ENCODE assay signal across 8 cellular contexts in genomic region chr3:30327976-30328375, GRCh38.
DNase-seq lines count a peak whose midpoint lies in the region; ATAC-seq, FAIRE-seq and TF ChIP-seq lines count a peak whose summit lies in the region.
"Not testable (repeated sequence)": the region's sequence is repeated elsewhere in the genome, so short reads cannot be mapped to it uniquely, and the experiment has no call there.

No MANE protein-coding gene starts in this region.

- not testable (repeated sequence) for H3K36me3 ChIP-seq in GM12878 (ENCODE audit: control insufficient read depth in 2 of 2, insufficient read depth in 2 of 2, low read length in 1 of 2); H1 (ENCODE audit: control insufficient read depth in 2 of 4, insufficient read depth in 4 of 4, low read length in 3 of 4); HepG2 (replicated peaks in 1 of 2; ENCODE audit: control insufficient read depth in 1 of 2, insufficient read depth in 2 of 2, low read length in 2 of 2); small intestine (ENCODE audit: control insufficient read depth in 2 of 2, insufficient read depth in 2 of 2, low read length in 2 of 2)

- not testable (repeated sequence) for H4K91ac ChIP-seq in H1 (replicated peaks; ENCODE audit: insufficient read length, low read length)

- H3K4me1 ChIP-seq in GM12878 (ENCODE audit: control insufficient read depth, insufficient read depth, low read length); H1 (replicated peaks in 1 of 4; ENCODE audit: control insufficient read depth in 3 of 4, insufficient read depth in 4 of 4, low read length in 3 of 4); small intestine (ENCODE audit: control insufficient read depth in 2 of 2, insufficient read depth in 1 of 2, low read depth in 1 of 2, low read length in 1 of 2): not testable (repeated sequence)
- H3K4me1 ChIP-seq in HepG2 (ENCODE audit: insufficient read depth, low read length), result peaks cover 40% of the 10 kb centered on the region

- H3K14ac ChIP-seq in H1 (ENCODE audit: insufficient read length), result not testable (repeated sequence)

- not testable (repeated sequence) for H4K20me1 ChIP-seq in GM12878 (ENCODE audit: control insufficient read depth, insufficient read depth); H1 (replicated peaks in 1 of 2; ENCODE audit: control insufficient read depth in 1 of 2, insufficient read depth in 2 of 2, low read length in 2 of 2); HepG2 (ENCODE audit: insufficient read depth, low read length)

- H2BK12ac ChIP-seq in H1 (ENCODE audit: low read depth, low read length), result not testable (repeated sequence)

- SMC1A ChIA-PET in GM12878 (lab: Charles Lee; ENCODE audit: uncharacterized antibody, unreplicated experiment), result not testable (repeated sequence)

- not testable (repeated sequence) for H3K9me3 ChIP-seq in GM12878 (replicated peaks; ENCODE audit: control insufficient read depth, insufficient read depth, low read length); H1 (ENCODE audit: insufficient read depth in 2 of 2, low read depth in 1 of 2, low read length in 1 of 2); HepG2 (ENCODE audit: low read length); small intestine (ENCODE audit: control insufficient read depth, low read depth)

- not testable (repeated sequence) for H2AFZ ChIP-seq in GM12878 (ENCODE audit: control insufficient read depth, low read depth, low read length); H1 (ENCODE audit: low read length); HepG2 (ENCODE audit: low read length)

- POLR2A ChIA-PET in GM12878 (lab: Charles Lee); H1 (lab: Charles Lee; ENCODE audit: partially characterized antibody); HepG2 (lab: Yijun Ruan, JAX): not testable (repeated sequence)

- CTCF ChIA-PET in GM12878 (lab: Yijun Ruan, JAX); H1 (lab: Charles Lee; ENCODE audit: partially characterized antibody); HepG2 (lab: Yijun Ruan, JAX; ENCODE audit: low intra/inter-chr PET ratio, low total read pairs): not testable (repeated sequence)

- H3K27ac ChIP-seq in GM12878 (ENCODE audit: control insufficient read depth, insufficient read depth); H1 (ENCODE audit: low read depth, low read length); HepG2 (ENCODE audit: extremely low read length, insufficient read depth, low read length); small intestine (ENCODE audit: low read depth in 1 of 2, low read length in 1 of 2): not testable (repeated sequence)

- intact Hi-C loops in GM12878 (cut with micrococcal nuclease; ENCODE audit: unreplicated experiment); HepG2 (cut with micrococcal nuclease; ENCODE audit: unreplicated experiment): not testable (repeated sequence)

- not testable (repeated sequence) for H2BK120ac ChIP-seq in H1 (replicated peaks; ENCODE audit: low read depth, low read length)

- not testable (repeated sequence) for H3K23ac ChIP-seq in H1 (ENCODE audit: insufficient read length)

- H4K8ac ChIP-seq in H1 (ENCODE audit: extremely low read depth, insufficient read depth, low read length), result not testable (repeated sequence)

- not testable (repeated sequence) for H2BK15ac ChIP-seq in H1 (ENCODE audit: low read length)

- not testable (repeated sequence) for H2BK5ac ChIP-seq in H1 (ENCODE audit: low read depth, low read length)

- H3K27me3 ChIP-seq in GM12878 (replicated peaks in 1 of 2; ENCODE audit: control insufficient read depth in 2 of 2, insufficient read depth in 2 of 2, low read length in 1 of 2); H1 (replicated peaks in 1 of 4; ENCODE audit: control insufficient read depth in 3 of 4, extremely low read depth in 1 of 4, insufficient read depth in 3 of 4, low read length in 3 of 4); HepG2 (ENCODE audit: control insufficient read depth in 1 of 2, insufficient read depth in 2 of 2, low read length in 2 of 2); small intestine (ENCODE audit: control insufficient read depth in 2 of 2, insufficient read depth in 2 of 2, low read length in 2 of 2): not testable (repeated sequence)

- FAIRE-seq in H54 (lab: Jason Lieb, UNC), result peak; percentile 90
- peak; percentile 35 for FAIRE-seq in GM12878 (lab: Jason Lieb, UNC)
- peak; percentile 60 for FAIRE-seq in H1 (lab: Jason Lieb, UNC)
- not testable (repeated sequence) for FAIRE-seq in HepG2 (lab: Jason Lieb, UNC)
- FAIRE-seq in small intestine (lab: Jason Lieb, UNC), result peak; percentile 82

- not testable (repeated sequence) for H3K4ac ChIP-seq in H1 (replicated peaks; ENCODE audit: insufficient read length, low read depth, low read length)

- H3K56ac ChIP-seq in H1 (replicated peaks; ENCODE audit: insufficient read length, low read depth, low read length), result not testable (repeated sequence)

- not testable (repeated sequence) for H3K23me2 ChIP-seq in H1 (ENCODE audit: low read depth, low read length)

- 33% methylated on average over 1 of the region's 1 CpG for WGBS in GM12878 (ENCODE audit: insufficient coverage, insufficient replicate concordance, low lambda C conversion rate, missing lambda C conversion rate)
- 100% methylated on average over 1 of the region's 1 CpG; no CpG with 5 or more reads in 1 of the 2 experiments for WGBS in H1 (ENCODE audit: extremely low coverage in 1 of 2, insufficient coverage in 1 of 2, insufficient read length in 1 of 2, insufficient replicate concordance in 2 of 2, low coverage in 1 of 2, low lambda C conversion rate in 2 of 2, missing lambda C conversion rate in 1 of 2), 2 experiments
- 41% methylated on average over 1 of the region's 1 CpG for WGBS in HepG2 (ENCODE audit: low lambda C conversion rate)
- 60 to 74% (median 67%) methylated on average over 1 of the region's 1 CpG for WGBS in small intestine, 3 donors

- DNase-seq in AG10803 (ENCODE audit: low read depth) (peak; percentile 53), fibroblast of gingiva (ENCODE audit: low read depth) (peak; percentile 67), HepG2 (ENCODE audit: low spot score) (peak; percentile 10)
- DNase-seq in H54 (ENCODE audit: insufficient read length, low spot score); GM12878 (ENCODE audit: low read depth, low spot score); H1 (ENCODE audit: low read depth in 1 of 2, low spot score in 2 of 2); small intestine: not testable (repeated sequence)

- in situ Hi-C loops in GM12878 (cut with MboI); HepG2 (cut with HindIII; ENCODE audit: extremely low pct_ligation_motif_present, low pct_unique_long_range_greater_than_20kb): not testable (repeated sequence)

- not testable (repeated sequence) for H3K9ac ChIP-seq in GM12878 (ENCODE audit: control insufficient read depth, insufficient read depth, low read length); H1 (replicated peaks in 1 of 4; ENCODE audit: extremely low read depth in 1 of 4, low read depth in 3 of 4, low read length in 3 of 4); HepG2 (ENCODE audit: insufficient read depth, low read depth, low read length)

- H3K79me2 ChIP-seq in GM12878 (ENCODE audit: control insufficient read depth, insufficient read depth, low read length); H1 (ENCODE audit: control insufficient read depth in 1 of 2, insufficient read depth in 2 of 2, low read length in 2 of 2); HepG2 (ENCODE audit: insufficient read depth, low read length): not testable (repeated sequence)

- not testable (repeated sequence) for H2BK20ac ChIP-seq in H1 (ENCODE audit: low read length)

- not testable (repeated sequence) for H3K79me1 ChIP-seq in H1 (ENCODE audit: low read depth, low read length)

- not testable (repeated sequence) for ATAC-seq in GM12878, HepG2

- not testable (repeated sequence) for H3K4me3 ChIP-seq in AG10803 (ENCODE audit: low read length); GM12878; H1 (ENCODE audit: extremely low read depth in 1 of 4, insufficient read depth in 2 of 4, low read depth in 3 of 4, low read length in 4 of 4); HepG2 (replicated peaks in 1 of 3; ENCODE audit: insufficient read depth in 1 of 3, low read depth in 2 of 3, low read length in 3 of 3); small intestine (ENCODE audit: low read depth in 1 of 2, low read length in 2 of 2)

- not testable (repeated sequence) for H3K18ac ChIP-seq in H1 (ENCODE audit: extremely low read depth, low read length)

- not testable (repeated sequence) for TF ChIP-seq POLR2A in H54 (IDR thresholded peaks at IDR 0.05; ENCODE audit: low read depth, low read length); GM12878 (IDR thresholded peaks at IDR 0.05; ENCODE audit: low read depth, low read length); H1 (IDR thresholded peaks at IDR 0.05; ENCODE audit: control extremely low read depth in 1 of 2, low read depth in 2 of 2, low read length in 2 of 2); HepG2 (IDR thresholded peaks at IDR 0.05; ENCODE audit: insufficient read depth in 1 of 2, low read depth in 2 of 2, low read length in 2 of 2)

- not testable (repeated sequence) for TF ChIP-seq RAD21 in Ishikawa (IDR thresholded peaks at IDR 0.05; ENCODE audit: low read depth); GM12878 (IDR thresholded peaks at IDR 0.05; ENCODE audit: insufficient read depth, low read depth, low read length); H1 (IDR thresholded peaks at IDR 0.05 in 1 of 2, conservative IDR thresholded peaks at IDR 0.05 in 1 of 2; ENCODE audit: low read depth in 2 of 2, low read length in 2 of 2); HepG2 (CRISPR knock-in tag; IDR thresholded peaks at IDR 0.05)

- not testable (repeated sequence) for BruUV-seq in GM12878 (replicated peaks; lab: Mats Ljungman, UMichigan); HepG2 (replicated peaks; lab: Mats Ljungman, UMichigan)

- TF ChIP-seq CTCF in AG10803 (conservative IDR thresholded peaks at IDR 0.05; ENCODE audit: low read length); GM12878 (IDR thresholded peaks at IDR 0.05 in 2 of 3, conservative IDR thresholded peaks at IDR 0.05 in 1 of 3; ENCODE audit: control insufficient read depth in 2 of 3, extremely low read depth in 1 of 3, insufficient read depth in 1 of 3, low read depth in 3 of 3, low read length in 3 of 3); H1 (IDR thresholded peaks at IDR 0.05; ENCODE audit: control extremely low read depth in 1 of 3, insufficient read depth in 1 of 3, low read depth in 1 of 3, low read length in 3 of 3); HepG2 (CRISPR knock-in tag; IDR thresholded peaks at IDR 0.05): not testable (repeated sequence)

- TF ChIP-seq EP300 in Ishikawa (IDR thresholded peaks at IDR 0.05; ENCODE audit: borderline replicate concordance); GM12878 (IDR thresholded peaks at IDR 0.05; ENCODE audit: borderline replicate concordance in 1 of 2, control insufficient read depth in 1 of 2, low read depth in 2 of 2, low read length in 2 of 2); H1 (IDR thresholded peaks at IDR 0.05; ENCODE audit: borderline replicate concordance in 1 of 2, low read depth in 2 of 2, low read length in 2 of 2); HepG2 (IDR thresholded peaks at IDR 0.05; ENCODE audit: low read depth in 2 of 2, low read length in 2 of 2); HepG2 (CRISPR knock-in tag; IDR thresholded peaks at IDR 0.05; ENCODE audit: borderline replicate concordance): not testable (repeated sequence)

- H3K4me2 ChIP-seq in GM12878 (ENCODE audit: control insufficient read depth, insufficient read depth); H1 (ENCODE audit: insufficient read depth in 1 of 2, low read depth in 2 of 2, low read length in 2 of 2); HepG2 (ENCODE audit: low read depth, low read length): not testable (repeated sequence)

- not testable (repeated sequence) for H2AK5ac ChIP-seq in H1 (ENCODE audit: low read depth, low read length)

- RAD21 ChIA-PET in GM12878 (lab: Charles Lee; ENCODE audit: unreplicated experiment), result not testable (repeated sequence)

- H4K5ac ChIP-seq in H1 (ENCODE audit: insufficient read length, low read depth, low read length), result not testable (repeated sequence)
